8 cellular contexts compared by ENCODE assay signal in the genomic region with DNA sequence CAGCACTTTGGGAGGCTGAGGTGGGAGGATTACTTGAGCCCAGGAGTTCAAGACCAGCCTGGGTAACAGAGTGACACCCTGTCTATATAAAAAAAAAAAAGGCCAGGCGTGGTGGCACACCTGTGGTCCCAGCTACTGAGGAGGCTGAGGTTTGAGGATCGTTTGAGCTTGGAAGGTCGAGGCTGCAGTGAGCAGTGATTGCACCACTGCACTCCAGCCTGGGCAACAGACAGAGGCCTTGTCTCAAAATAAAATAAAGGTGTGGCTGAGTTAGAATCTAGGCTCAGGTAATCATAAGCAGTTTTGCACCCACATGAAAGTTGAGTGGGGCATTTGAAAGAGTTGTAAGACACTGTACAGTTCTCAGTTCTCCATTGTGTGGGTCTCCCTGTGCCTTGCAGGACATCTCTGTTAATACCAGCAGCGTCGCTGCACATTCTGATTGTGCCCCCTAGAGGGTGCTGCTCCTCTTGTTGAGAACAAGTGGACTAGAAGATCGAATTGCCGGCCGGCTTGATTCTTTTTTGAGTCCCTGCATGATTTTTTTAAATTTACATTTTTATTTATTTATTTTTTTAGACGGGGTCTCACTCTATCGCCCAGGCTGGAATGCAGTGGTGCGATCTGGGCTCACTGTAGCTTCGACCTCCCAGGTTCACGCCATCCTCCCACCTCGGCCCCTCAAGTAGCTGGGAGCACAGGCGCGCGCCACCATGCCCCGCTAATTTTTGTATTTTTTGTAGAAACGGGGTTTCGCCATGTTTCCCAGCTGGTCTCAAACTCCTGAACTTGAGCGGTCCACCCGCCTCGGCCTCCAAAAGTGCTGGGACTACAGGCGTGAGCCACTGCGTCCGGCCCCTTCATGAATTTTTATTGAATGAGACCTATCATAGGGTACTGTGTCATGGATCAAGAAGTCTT.
DNase-seq lines count a peak whose midpoint lies in the region; ATAC-seq and TF ChIP-seq lines count a peak whose summit lies in the region.

No MANE protein-coding gene starts in this region.

- no peak overlapping the region for H3K4me3 ChIP-seq in Jurkat, Clone E6-1 (ENCODE audit: low read length)
- H3K4me3 ChIP-seq in Peyer's patch (no peak overlapping the region), gastroesophageal sphincter (no peak overlapping the region), prostate gland (no peak overlapping the region), suprapubic skin (no peak overlapping the region)

- H3K27ac ChIP-seq in Peyer's patch (no peak overlapping the region), gastroesophageal sphincter (no peak overlapping the region), prostate gland (no peak overlapping the region), suprapubic skin (no peak overlapping the region)

- H3K36me3 ChIP-seq in Peyer's patch (no peaks in the 10 kb centered on the region), gastroesophageal sphincter (no peaks in the 10 kb centered on the region), prostate gland (no peaks in the 10 kb centered on the region), suprapubic skin (no peaks in the 10 kb centered on the region)

- no peak for TF ChIP-seq EP300 in gastroesophageal sphincter (IDR thresholded peaks at IDR 0.05)
- no peak for TF ChIP-seq EP300 in suprapubic skin (IDR thresholded peaks at IDR 0.05)

- no peak overlapping the region for H3K27ac Mint-ChIP-seq in activated T-helper 17 cell treated with anti-CD3 and anti-CD28 coated beads, Interleukin-2, amount 50 U/mL, for 72 hours

- H3K4me1 Mint-ChIP-seq in activated T-helper 17 cell treated with anti-CD3 and anti-CD28 coated beads, Interleukin-2, amount 50 U/mL, for 72 hours = no peaks in the 10 kb centered on the region

- TF ChIP-seq POLR2A in Peyer's patch (IDR thresholded peaks at IDR 0.05) (no peak), gastroesophageal sphincter (IDR thresholded peaks at IDR 0.05) (no peak), prostate gland (IDR thresholded peaks at IDR 0.05) (no peak), suprapubic skin (IDR thresholded peaks at IDR 0.05) (no peak)

- no peaks in the 10 kb centered on the region for H3K27me3 Mint-ChIP-seq in activated T-helper 17 cell treated with anti-CD3 and anti-CD28 coated beads, Interleukin-2, amount 50 U/mL, for 72 hours

- H3K9me3 ChIP-seq in Peyer's patch = no peaks in the 10 kb centered on the region
- no peaks in the 10 kb centered on the region for H3K9me3 ChIP-seq in gastroesophageal sphincter
- H3K9me3 ChIP-seq in prostate gland = no peaks in the 10 kb centered on the region
- no peaks in the 10 kb centered on the region for H3K9me3 ChIP-seq in suprapubic skin

- DNase-seq in GF-D8 (lab: John Stamatoyannopoulos, UW) (peak; percentile 16), Peyer's patch (peak; percentile 44 to 79 (median 55)), prostate gland (ENCODE audit: low spot score) (peak; percentile 27), suprapubic skin (ENCODE audit: low spot score in 2 of 2) (no peak)
- peak; percentile 55 for DNase-seq in Jurkat, Clone E6-1 (ENCODE audit: low read depth, low spot score)

- no peaks in the 10 kb centered on the region for H3K4me1 ChIP-seq in Peyer's patch
- H3K4me1 ChIP-seq in gastroesophageal sphincter = peaks cover 0 to 5% (median 0%) of the 10 kb centered on the region in 3 donors
- no peaks in the 10 kb centered on the region for H3K4me1 ChIP-seq in prostate gland (replicated peaks)
- no peaks in the 10 kb centered on the region for H3K4me1 ChIP-seq in suprapubic skin

- ATAC-seq in GM21786 (IDR thresholded peaks at IDR 0.05; ENCODE audit: unreplicated experiment) (peak; percentile 98), gastroesophageal sphincter (peak; percentile 31)
- peak; percentile 77 for ATAC-seq in activated T-helper 17 cell treated with anti-CD3 and anti-CD28 coated beads, Interleukin-2, amount 50 U/mL, for 72 hours (replicated peaks)

- no peaks in the 10 kb centered on the region for H3K36me3 Mint-ChIP-seq in activated T-helper 17 cell treated with anti-CD3 and anti-CD28 coated beads, Interleukin-2, amount 50 U/mL, for 72 hours (ENCODE audit: low read depth)

- H3K4me3 Mint-ChIP-seq in activated T-helper 17 cell treated with anti-CD3 and anti-CD28 coated beads, Interleukin-2, amount 50 U/mL, for 72 hours = no peak overlapping the region

- intact Hi-C loops in prostate gland (cut with DNase I) = no loop called here

- TF ChIP-seq CTCF in Peyer's patch (IDR thresholded peaks at IDR 0.05) (peak in 4 of 6 experiments; percentile 33 to 53 (median 44)), gastroesophageal sphincter (IDR thresholded peaks at IDR 0.05) (peak in 3 of 4 experiments; percentile 19 to 63 (median 23)), prostate gland (IDR thresholded peaks at IDR 0.05) (peak in 3 of 4 experiments; percentile 18 to 33 (median 25)), suprapubic skin (IDR thresholded peaks at IDR 0.05) (peak in 1 of 2 donors; percentile 44)

- H3K9me3 Mint-ChIP-seq in activated T-helper 17 cell treated with anti-CD3 and anti-CD28 coated beads, Interleukin-2, amount 50 U/mL, for 72 hours = no peaks in the 10 kb centered on the region

- WGBS in gastroesophageal sphincter (ENCODE audit: low coverage in 1 of 2), 2 donors = 13 to 51% methylated on average over 7 to 15 of the region's 26 CpGs
- WGBS in prostate gland = 71% methylated on average over 26 of the region's 26 CpGs
- 65% methylated on average over 26 of the region's 26 CpGs for WGBS in suprapubic skin

- H3K27me3 ChIP-seq in Peyer's patch = no peaks in the 10 kb centered on the region
- no peaks in the 10 kb centered on the region for H3K27me3 ChIP-seq in gastroesophageal sphincter
- no peaks in the 10 kb centered on the region for H3K27me3 ChIP-seq in prostate gland (replicated peaks; ENCODE audit: insufficient read depth)
- H3K27me3 ChIP-seq in suprapubic skin = no peaks in the 10 kb centered on the region

Comparison
In these comparisons a context has a peak if more than half of its experiments do, and no peak if none do; other contexts are left out.
1. DNase-seq: peak in GF-D8 (single experiment), Jurkat, Clone E6-1 (single experiment), Peyer's patch (3 of 3) and prostate gland (single experiment); none in suprapubic skin (0 of 2).
2. ATAC-seq: peak in every context shown above with its lines; median percentile 98 in GM21786; 77 in activated T-helper 17 cell treated with anti-CD3 and anti-CD28 coated beads, Interleukin-2, amount 50 U/mL, for 72 hours; 31 in gastroesophageal sphincter.